8 cellular contexts compared by ENCODE assay signal in the genomic region with DNA sequence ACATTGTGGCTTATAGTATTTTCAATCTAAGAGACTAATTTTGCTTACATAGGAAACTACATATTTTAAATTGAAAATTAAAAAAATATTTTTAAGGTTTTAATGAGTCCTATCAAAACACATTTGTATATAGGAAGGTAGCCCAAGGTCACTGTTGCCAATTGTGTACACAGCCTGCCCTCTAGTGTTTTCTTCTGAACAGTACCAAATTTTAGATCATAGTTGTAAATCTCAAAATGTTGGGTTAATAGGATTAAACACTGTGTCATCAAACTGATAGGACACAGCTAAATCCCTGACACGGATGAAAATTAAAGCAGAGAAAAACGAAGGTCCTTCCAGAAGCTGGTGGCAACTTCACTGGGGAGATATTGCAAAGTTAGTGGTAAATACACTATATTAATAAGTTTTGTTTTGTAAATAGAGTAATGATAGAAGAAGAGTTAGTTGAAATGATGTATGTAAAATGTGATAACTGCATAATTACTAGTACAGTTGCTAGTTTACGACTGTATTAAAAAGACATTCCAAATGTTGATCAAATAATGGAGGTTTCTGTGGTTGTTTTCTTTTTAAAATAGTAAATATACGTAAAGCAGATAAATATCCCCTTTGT. TPM values are rescaled to one million over a fixed set of nuclear protein-coding genes. Genes with fewer than 3 reads are reported as not detected.
DNase-seq lines count a peak whose midpoint lies in the region; ATAC-seq, FAIRE-seq and TF ChIP-seq lines count a peak whose summit lies in the region.

No MANE protein-coding gene starts in this region.

- peak in 1 of 2 donors; percentile 83 for ATAC-seq in upper lobe of left lung (ENCODE audit: low FRiP score in 2 of 2)
- ATAC-seq in HG03460 (IDR thresholded peaks at IDR 0.05; ENCODE audit: unreplicated experiment), result no peak
- no peak for ATAC-seq in GM21526 (IDR thresholded peaks at IDR 0.05; ENCODE audit: low FRiP score, unreplicated experiment)

- FAIRE-seq in islet of Langerhans (lab: Jason Lieb, UNC), result peak; percentile 99

- 39 to 42% methylated on average over 4 of the region's 4 CpGs for WGBS in upper lobe of left lung, 2 donors

- peaks cover 0 to 3% (median 0%) of the 10 kb centered on the region in 4 donors for H3K27me3 ChIP-seq in upper lobe of left lung

- peak; percentile 60 for DNase-seq in AG08395 (ENCODE audit: low spot score)
- peak; percentile 35 for DNase-seq in GM13977 (ENCODE audit: low spot score)
- DNase-seq in NCI-H2196 (lab: John Stamatoyannopoulos, UW; ENCODE audit: unreplicated experiment), result peak; percentile 49
- DNase-seq in astrocyte of the cerebellum (ENCODE audit: low read depth), result peak; percentile 35
- DNase-seq in upper lobe of left lung, result no peak

- in situ Hi-C loops in GM13977 (cut with MboI; ENCODE audit: low pct_unique_long_range_greater_than_20kb, low sequenced_read_pairs, unreplicated experiment) (no loop called here), astrocyte of the cerebellum (cut with HindIII; ENCODE audit: low sequenced_read_pairs) (no loop called here)

- no peaks in the 10 kb centered on the region for H3K36me3 ChIP-seq in upper lobe of left lung

- no peak for TF ChIP-seq EP300 in upper lobe of left lung (IDR thresholded peaks at IDR 0.05)

- no peak overlapping the region for H3K27ac ChIP-seq in upper lobe of left lung

- TF ChIP-seq POLR2A in upper lobe of left lung (IDR thresholded peaks at IDR 0.05), result no peak

- no peaks in the 10 kb centered on the region for H3K9me3 ChIP-seq in upper lobe of left lung

- TF ChIP-seq CTCF in GM13977 (IDR thresholded peaks at IDR 0.05; ENCODE audit: extremely low read depth, insufficient read depth, missing control alignments), result peak; percentile 52
- peak; percentile 67 for TF ChIP-seq CTCF in astrocyte of the cerebellum (IDR thresholded peaks at IDR 0.05; ENCODE audit: low read depth, low read length, missing control alignments)
- peak in 5 of 6 experiments; percentile 36 to 64 (median 44) for TF ChIP-seq CTCF in upper lobe of left lung (IDR thresholded peaks at IDR 0.05)

- H3K4me3 ChIP-seq in astrocyte of the cerebellum (ENCODE audit: low read depth, low read length), result no peak overlapping the region
- H3K4me3 ChIP-seq in upper lobe of left lung, result no peak overlapping the region

- H3K4me1 ChIP-seq in upper lobe of left lung, result peaks cover 0 to 11% (median 7%) of the 10 kb centered on the region in 4 donors

RNA-seq across cellular contexts. Expression of a gene that starts 19.7 kb away (rescaled TPM):
- 10 to 100 TPM in 2 of 6 donors, 1 to 10 TPM in 3, not detected in 1; 1.7 to 27.2 (median 3.0) TPM for total RNA-seq in upper lobe of left lung

RNA-seq across cellular contexts. Expression of a gene that starts 36.3 kb away (rescaled TPM):
- total RNA-seq in upper lobe of left lung, result not detected

RNA-seq across cellular contexts. Expression of a gene that starts 41.0 kb away (rescaled TPM):
- 10 to 100 TPM in 2 of 6 donors, 1 to 10 TPM in 3, not detected in 1; 5.2 to 16.3 (median 7.6) TPM for total RNA-seq in upper lobe of left lung

Comparison
In these comparisons a context has a peak if more than half of its experiments do, and no peak if none do; other contexts are left out.
1. DNase-seq: peak in AG08395 (single experiment), GM13977 (single experiment), NCI-H2196 (single experiment) and astrocyte of the cerebellum (single experiment); none in upper lobe of left lung (0 of 2).
2. Peak in every context shown above with its lines, with median percentiles within 50 percentile points of each other: CTCF ChIP-seq.